ENCODE assay signal across 9 cellular contexts in the genomic region with DNA sequence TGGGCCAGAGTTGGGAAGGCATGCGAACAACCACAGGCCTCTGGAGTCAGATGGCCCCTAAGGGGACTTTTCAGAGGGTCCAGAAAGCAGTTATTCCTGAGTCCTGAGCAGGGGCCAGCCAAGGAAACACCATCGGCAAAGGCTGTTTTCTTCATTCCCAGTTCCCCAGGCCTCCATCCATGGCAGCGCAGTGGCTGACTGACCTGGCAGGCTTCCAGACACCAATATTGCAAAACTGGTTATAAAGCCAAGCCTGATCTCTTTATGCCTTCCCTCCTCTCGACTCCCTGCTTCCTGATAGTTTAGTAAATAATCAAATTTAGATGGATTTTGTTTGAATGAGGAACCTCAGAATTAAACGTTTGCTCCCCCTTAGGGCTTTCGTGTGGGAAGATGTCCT.
DNase-seq lines count a peak whose midpoint lies in the region; ATAC-seq and TF ChIP-seq lines count a peak whose summit lies in the region.
"Had no signal": no experiment of that assay in that cellular context is flagged by ENCODE, and none has a peak within 500 bp of the region (broad histone marks: within the 10 kb centered on the region; RNA-seq: fewer than 3 reads in every experiment).

No MANE protein-coding gene starts in this region.

- no peaks in the 10 kb centered on the region for H4K20me1 ChIP-seq in fibroblast of lung (ENCODE audit: control insufficient read depth, extremely low read depth, insufficient read depth, low read length)

- peaks cover 17% of the 10 kb centered on the region for H3K4me1 Mint-ChIP-seq in progenitor cell of endocrine pancreas (ENCODE audit: low read depth)

- no peak overlapping the region for H3K4me3 Mint-ChIP-seq in progenitor cell of endocrine pancreas (ENCODE audit: low read depth)

- H3K36me3 ChIP-seq in fibroblast of lung (ENCODE audit: control insufficient read depth, insufficient read depth, low read length) (no peaks in the 10 kb centered on the region), parathyroid adenoma (ENCODE audit: control insufficient read depth, insufficient read depth, low read length) (no peaks in the 10 kb centered on the region), MG63 (no peaks in the 10 kb centered on the region)

- peaks cover 9% of the 10 kb centered on the region for H3K27me3 Mint-ChIP-seq in progenitor cell of endocrine pancreas

- H3K36me3 Mint-ChIP-seq in progenitor cell of endocrine pancreas (ENCODE audit: insufficient read depth): no peaks in the 10 kb centered on the region

- peak overlapping the region; percentile 22 for H2AFZ ChIP-seq in fibroblast of lung (ENCODE audit: low read length)
- H2AFZ ChIP-seq in parathyroid adenoma: peak overlapping the region; percentile 29

- H3K4me1 ChIP-seq in fibroblast of lung (ENCODE audit: control insufficient read depth, extremely low read depth, insufficient read depth, low read length) (no peaks in the 10 kb centered on the region), parathyroid adenoma (peaks cover 10% of the 10 kb centered on the region)

- no peak for TF ChIP-seq CTCF in fibroblast of lung (conservative IDR thresholded peaks at IDR 0.05 in 1 of 2, IDR thresholded peaks at IDR 0.05 in 1 of 2; ENCODE audit: low read depth in 1 of 2, low read length in 2 of 2)
- TF ChIP-seq CTCF in parathyroid adenoma (IDR thresholded peaks at IDR 0.05): no peak
- TF ChIP-seq CTCF in progenitor cell of endocrine pancreas (IDR thresholded peaks at IDR 0.05; ENCODE audit: unreplicated experiment): no peak

- H3K27ac ChIP-seq in fibroblast of lung (ENCODE audit: insufficient read depth, low read length) (no peak overlapping the region), parathyroid adenoma (no peak overlapping the region)

- H3K79me2 ChIP-seq in fibroblast of lung (ENCODE audit: control insufficient read depth, insufficient read depth, low read length): no peaks in the 10 kb centered on the region
- no peaks in the 10 kb centered on the region for H3K79me2 ChIP-seq in parathyroid adenoma

- DNase-seq in EH (ENCODE audit: low read depth): peak; percentile 26
- peak; percentile 39 for DNase-seq in NCI-H510A (lab: John Stamatoyannopoulos, UW)
- DNase-seq in fibroblast of lung (ENCODE audit: low read depth in 2 of 2): peak; percentile 14 to 81
- no peak for DNase-seq in progenitor cell of endocrine pancreas (ENCODE audit: low spot score, unreplicated experiment)
- DNase-seq in MG63: no peak
- DNase-seq in activated CD8-positive, alpha-beta memory T cell treated with anti-CD3 and anti-CD28 coated beads, Interleukin-2, amount 50 U/mL, for 4 hours: no peak
- DNase-seq: NCI-H187 treated with DMSO at 0.1 percent for 48 hours had no signal

- H3K4me3 ChIP-seq in fibroblast of lung (replicated peaks in 1 of 4; ENCODE audit: control extremely low read depth in 1 of 4, insufficient read depth in 1 of 4, low read depth in 3 of 4, low read length in 4 of 4): no peak overlapping the region
- H3K4me3 ChIP-seq in parathyroid adenoma (ENCODE audit: low read depth, low read length): no peak overlapping the region
- no peak overlapping the region for H3K4me3 ChIP-seq in MG63

- no peak for ATAC-seq in HG03139 (IDR thresholded peaks at IDR 0.05; ENCODE audit: unreplicated experiment)

- no peaks in the 10 kb centered on the region for H3K9me3 ChIP-seq in fibroblast of lung (ENCODE audit: control insufficient read depth, insufficient read depth, low read depth, low read length)
- H3K9me3 ChIP-seq in parathyroid adenoma (ENCODE audit: control insufficient read depth, low read length): no peaks in the 10 kb centered on the region
- H3K9me3 ChIP-seq in MG63: no peaks in the 10 kb centered on the region

- H3K27ac Mint-ChIP-seq in progenitor cell of endocrine pancreas: no peak overlapping the region

- no peaks in the 10 kb centered on the region for H3K9me3 Mint-ChIP-seq in progenitor cell of endocrine pancreas (ENCODE audit: low read depth)

- H3K27me3 ChIP-seq in fibroblast of lung (ENCODE audit: control insufficient read depth, insufficient read depth, low read length): peaks cover 8% of the 10 kb centered on the region
- no peaks in the 10 kb centered on the region for H3K27me3 ChIP-seq in parathyroid adenoma (ENCODE audit: control insufficient read depth, insufficient read depth, low read length)
- H3K27me3 ChIP-seq in MG63: no peaks in the 10 kb centered on the region

- H3K9ac ChIP-seq in fibroblast of lung (ENCODE audit: insufficient read depth, low read length): no peak overlapping the region
- H3K9ac ChIP-seq in parathyroid adenoma: no peak overlapping the region

- peak overlapping the region; percentile 29 for H3K4me2 ChIP-seq in fibroblast of lung (ENCODE audit: extremely low read depth, insufficient read depth, low read length)
- H3K4me2 ChIP-seq in parathyroid adenoma (ENCODE audit: low read length): no peak overlapping the region

Comparison
In these comparisons a context has a peak if more than half of its experiments do, and no peak if none do; other contexts are left out.
1. DNase-seq: peak in EH (single experiment), NCI-H510A (single experiment) and fibroblast of lung (2 of 2); none in progenitor cell of endocrine pancreas (single experiment), MG63 (single experiment) and activated CD8-positive, alpha-beta memory T cell treated with anti-CD3 and anti-CD28 coated beads, Interleukin-2, amount 50 U/mL, for 4 hours (single experiment).